ENCODE assay signal across 1 cellular context in the genomic region with DNA sequence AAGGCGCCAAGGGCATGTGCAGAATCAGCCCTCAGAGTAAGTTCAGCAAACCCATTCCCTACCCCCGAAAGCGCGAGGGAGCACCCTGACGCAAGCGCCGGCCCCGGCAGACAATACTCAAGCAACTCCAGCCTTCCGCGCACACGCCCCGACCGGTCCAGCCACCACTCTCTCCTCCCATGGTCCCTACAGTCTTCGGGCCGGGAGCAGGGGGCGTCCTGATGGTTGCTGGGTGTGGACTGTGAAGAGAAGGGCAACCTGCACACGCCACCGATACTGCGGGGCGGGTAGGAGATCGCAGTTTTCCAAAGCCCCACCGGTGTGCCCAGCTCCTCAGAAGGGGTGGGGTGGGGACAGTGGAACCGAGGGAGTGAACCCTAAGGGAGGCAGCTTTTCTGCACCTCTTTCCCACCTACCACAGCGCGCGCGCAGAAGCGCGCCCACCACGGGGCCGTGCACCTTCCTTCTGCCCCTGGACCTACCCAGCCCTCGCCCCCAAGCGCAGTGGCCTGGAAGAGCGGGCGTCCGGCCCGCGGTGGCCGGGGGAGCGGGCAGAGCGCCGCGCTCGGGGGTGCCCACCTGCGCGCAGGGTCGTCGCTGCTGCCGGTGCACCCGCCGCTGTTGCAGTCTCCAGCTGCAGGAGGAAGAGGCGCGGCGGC.
TF ChIP-seq lines count a peak whose summit lies in the region.

No MANE protein-coding gene starts in this region.

TF ChIP-seq in HepG2, 621 proteins besides CTCF, POLR2A, EP300 and RAD21 (continued from another document):
- TF ChIP-seq, protein P1, sequence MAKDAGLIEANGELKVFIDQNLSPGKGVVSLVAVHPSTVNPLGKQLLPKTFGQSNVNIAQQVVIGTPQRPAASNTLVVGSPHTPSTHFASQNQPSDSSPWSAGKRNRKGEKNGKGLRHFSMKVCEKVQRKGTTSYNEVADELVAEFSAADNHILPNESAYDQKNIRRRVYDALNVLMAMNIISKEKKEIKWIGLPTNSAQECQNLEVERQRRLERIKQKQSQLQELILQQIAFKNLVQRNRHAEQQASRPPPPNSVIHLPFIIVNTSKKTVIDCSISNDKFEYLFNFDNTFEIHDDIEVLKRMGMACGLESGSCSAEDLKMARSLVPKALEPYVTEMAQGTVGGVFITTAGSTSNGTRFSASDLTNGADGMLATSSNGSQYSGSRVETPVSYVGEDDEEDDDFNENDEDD (CRISPR knock-in tag; IDR thresholded peaks at IDR 0.05; ENCODE audit: borderline replicate concordance): peak; percentile 38; the same call in 1 of the 2 replicates
- TF ChIP-seq, protein P2, sequence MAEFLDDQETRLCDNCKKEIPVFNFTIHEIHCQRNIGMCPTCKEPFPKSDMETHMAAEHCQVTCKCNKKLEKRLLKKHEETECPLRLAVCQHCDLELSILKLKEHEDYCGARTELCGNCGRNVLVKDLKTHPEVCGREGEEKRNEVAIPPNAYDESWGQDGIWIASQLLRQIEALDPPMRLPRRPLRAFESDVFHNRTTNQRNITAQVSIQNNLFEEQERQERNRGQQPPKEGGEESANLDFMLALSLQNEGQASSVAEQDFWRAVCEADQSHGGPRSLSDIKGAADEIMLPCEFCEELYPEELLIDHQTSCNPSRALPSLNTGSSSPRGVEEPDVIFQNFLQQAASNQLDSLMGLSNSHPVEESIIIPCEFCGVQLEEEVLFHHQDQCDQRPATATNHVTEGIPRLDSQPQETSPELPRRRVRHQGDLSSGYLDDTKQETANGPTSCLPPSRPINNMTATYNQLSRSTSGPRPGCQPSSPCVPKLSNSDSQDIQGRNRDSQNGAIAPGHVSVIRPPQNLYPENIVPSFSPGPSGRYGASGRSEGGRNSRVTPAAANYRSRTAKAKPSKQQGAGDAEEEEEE (CRISPR knock-in tag; IDR thresholded peaks at IDR 0.05; ENCODE audit: borderline replicate concordance): no peak
- TF ChIP-seq ZSCAN21 (CRISPR knock-in tag; IDR thresholded peaks at IDR 0.05; ENCODE audit: borderline replicate concordance) (no peak), HOXA3 (CRISPR knock-in tag; IDR thresholded peaks at IDR 0.05) (peak; percentile 18; the same call in 1 of the 2 replicates), BHLHE40 (IDR thresholded peaks at IDR 0.05; ENCODE audit: low read length) (no peak)
- TF ChIP-seq, protein P3, sequence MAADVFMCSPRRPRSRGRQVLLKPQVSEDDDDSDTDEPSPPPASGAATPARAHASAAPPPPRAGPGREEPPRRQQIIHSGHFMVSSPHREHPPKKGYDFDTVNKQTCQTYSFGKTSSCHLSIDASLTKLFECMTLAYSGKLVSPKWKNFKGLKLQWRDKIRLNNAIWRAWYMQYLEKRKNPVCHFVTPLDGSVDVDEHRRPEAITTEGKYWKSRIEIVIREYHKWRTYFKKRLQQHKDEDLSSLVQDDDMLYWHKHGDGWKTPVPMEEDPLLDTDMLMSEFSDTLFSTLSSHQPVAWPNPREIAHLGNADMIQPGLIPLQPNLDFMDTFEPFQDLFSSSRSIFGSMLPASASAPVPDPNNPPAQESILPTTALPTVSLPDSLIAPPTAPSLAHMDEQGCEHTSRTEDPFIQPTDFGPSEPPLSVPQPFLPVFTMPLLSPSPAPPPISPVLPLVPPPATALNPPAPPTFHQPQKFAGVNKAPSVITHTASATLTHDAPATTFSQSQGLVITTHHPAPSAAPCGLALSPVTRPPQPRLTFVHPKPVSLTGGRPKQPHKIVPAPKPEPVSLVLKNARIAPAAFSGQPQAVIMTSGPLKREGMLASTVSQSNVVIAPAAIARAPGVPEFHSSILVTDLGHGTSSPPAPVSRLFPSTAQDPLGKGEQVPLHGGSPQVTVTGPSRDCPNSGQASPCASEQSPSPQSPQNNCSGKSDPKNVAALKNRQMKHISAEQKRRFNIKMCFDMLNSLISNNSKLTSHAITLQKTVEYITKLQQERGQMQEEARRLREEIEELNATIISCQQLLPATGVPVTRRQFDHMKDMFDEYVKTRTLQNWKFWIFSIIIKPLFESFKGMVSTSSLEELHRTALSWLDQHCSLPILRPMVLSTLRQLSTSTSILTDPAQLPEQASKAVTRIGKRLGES (CRISPR knock-in tag; IDR thresholded peaks at IDR 0.05; ENCODE audit: borderline replicate concordance): no peak
